In genomic region chr12:93660996-93661395, GRCh38 we compare ENCODE assay signal across 20 cellular contexts.
"Had no signal": no experiment of that assay in that cellular context is flagged by ENCODE, and none has a peak within 500 bp of the region (broad histone marks: within the 10 kb centered on the region; RNA-seq: fewer than 3 reads in every experiment).

No MANE protein-coding gene starts in this region.

- DNase-seq: colonic mucosa; effector CD8-positive, alpha-beta T cell; endodermal cell; foreskin fibroblast; gastrocnemius medialis; head of caudate nucleus; natural killer cell; pancreas; right cardiac atrium; sigmoid colon; spleen; stimulated activated CD4-positive, alpha-beta T cell treated with anti-CD3 and anti-CD28 coated beads, Interleukin-4, amount 100 ng/mL, for 4 hours; stimulated activated naive CD8-positive, alpha-beta T cell treated with anti-CD3 and anti-CD28 coated beads, Interleukin-15, Interleukin-2, amounts not matched to agents 100 U/mL and 50 U/mL, for 24 hours; substantia nigra; testis; tibial artery had no signal

- H3K9me3 ChIP-seq: colonic mucosa, gastrocnemius medialis, neutrophil, pancreas, sigmoid colon, spleen, testis, tibial artery had no signal

- H3K4me3 ChIP-seq: colonic mucosa, gastrocnemius medialis, lung, pancreas, sigmoid colon, spleen, testis, tibial artery had no signal

- H3K36me3 ChIP-seq: colonic mucosa, gastrocnemius medialis, neutrophil, pancreas, sigmoid colon, spleen, tibial artery had no signal

- H3K27me3 ChIP-seq: colonic mucosa, gastrocnemius medialis, neutrophil, pancreas, sigmoid colon, spleen, testis, tibial artery had no signal

- H3K27ac ChIP-seq: colonic mucosa, epithelial cell of prostate, gastrocnemius medialis, neutrophil, pancreas, sigmoid colon, spleen, testis, tibial artery had no signal

- H3K4me1 ChIP-seq: colonic mucosa, pancreas, sigmoid colon, spleen, testis, tibial artery had no signal

- FAIRE-seq: keratinocyte, pancreas had no signal
